In genomic region chr3:169323580-169324453, GRCh38 we compare ENCODE assay signal across 11 cellular contexts.
DNase-seq lines count a peak whose midpoint lies in the region; ATAC-seq and TF ChIP-seq lines count a peak whose summit lies in the region.
"Had no signal": no experiment of that assay in that cellular context is flagged by ENCODE, and none has a peak within 500 bp of the region (broad histone marks: within the 10 kb centered on the region; RNA-seq: fewer than 3 reads in every experiment).

No MANE protein-coding gene starts in this region.

- H3K27ac ChIP-seq in heart left ventricle = peak overlapping the region in 11 of 12 donors; percentile 12 to 64 (median 49)
- H3K27ac ChIP-seq: A549, SJSA1 had no signal

- no peak for TF ChIP-seq POLR2A in heart left ventricle (IDR thresholded peaks at IDR 0.05)

- H3K36me3 Mint-ChIP-seq in HFFc6 (ENCODE audit: low read depth) = no peaks in the 10 kb centered on the region

- H3K4me3 Mint-ChIP-seq in HFFc6 = no peak overlapping the region

- DNase-seq in AG10803 (ENCODE audit: low read depth) (peak; percentile 6), astrocyte of the hippocampus (ENCODE audit: low read depth, low spot score) (peak; percentile 65), heart left ventricle (peak in 3 of 5 donors; percentile 23 to 43 (median 41)), nucleus accumbens (lab: John Stamatoyannopoulos, UW) (peak in 29 of 56 donors; percentile 1 to 68 (median 24)), HFFc6 (no peak)
- no peak for DNase-seq in activated effector memory CD4-positive, alpha-beta T cell treated with Interleukin-2 at 50 U/mL for 16 hours
- DNase-seq: activated CD4-positive, alpha-beta T cell treated with anti-CD3 and anti-CD28 coated beads, Interleukin-2, amount 50 U/mL, for 1 hour had no signal

- 43 to 53% (median 47%) methylated on average over 7 of the region's 7 CpGs for WGBS in heart left ventricle, 4 donors

- H3K27me3 ChIP-seq in heart left ventricle = no peaks in the 10 kb centered on the region
- H3K27me3 ChIP-seq: SJSA1 had no signal

- H3K9me3 ChIP-seq in heart left ventricle = no peaks in the 10 kb centered on the region
- H3K9me3 ChIP-seq: A549, SJSA1 had no signal

- peaks cover 12% of the 10 kb centered on the region for H3K27me3 Mint-ChIP-seq in HFFc6 (ENCODE audit: insufficient read depth)

- H3K4me1 ChIP-seq in heart left ventricle = peaks cover 0 to 26% (median 11%) of the 10 kb centered on the region in 12 donors
- H3K4me1 ChIP-seq: A549, SJSA1 had no signal

- intact Hi-C loops in heart left ventricle (cut with DNase I) = loop anchor here in 2 of 10 donors (2.0 to 10.0 kb wide), 2 partner anchors 61 to 75 kb away; no protein-coding TSS in a partner anchor

- no peaks in the 10 kb centered on the region for H3K36me3 ChIP-seq in heart left ventricle
- H3K36me3 ChIP-seq: SJSA1 had no signal

- no peaks in the 10 kb centered on the region for H3K9me3 Mint-ChIP-seq in HFFc6

- H3K4me3 ChIP-seq in AG10803 (ENCODE audit: low read length) (no peak overlapping the region), heart left ventricle (peak overlapping the region in 6 of 12 donors; percentile 2 to 35 (median 24))
- H3K4me3 ChIP-seq: A549, SJSA1 had no signal

- no peaks in the 10 kb centered on the region for H3K4me1 Mint-ChIP-seq in HFFc6 (ENCODE audit: low read depth)

- TF ChIP-seq CTCF in AG10803 (conservative IDR thresholded peaks at IDR 0.05; ENCODE audit: low read length) = no peak
- TF ChIP-seq CTCF in heart left ventricle (IDR thresholded peaks at IDR 0.05) = no peak
- TF ChIP-seq CTCF in HFFc6 (IDR thresholded peaks at IDR 0.05) = no peak

- ATAC-seq in heart left ventricle (peak; percentile 70 to 87 (median 84)), GM21381 (IDR thresholded peaks at IDR 0.05; ENCODE audit: unreplicated experiment) (no peak), GM21825 (IDR thresholded peaks at IDR 0.05; ENCODE audit: unreplicated experiment) (no peak)

- no peak overlapping the region for H3K27ac Mint-ChIP-seq in HFFc6

Comparison
In these comparisons a context has a peak if more than half of its experiments do, and no peak if none do; other contexts are left out.
1. DNase-seq: peak in AG10803 (single experiment), astrocyte of the hippocampus (single experiment), heart left ventricle (3 of 5) and nucleus accumbens (29 of 56); none in HFFc6 (single experiment) and activated effector memory CD4-positive, alpha-beta T cell treated with Interleukin-2 at 50 U/mL for 16 hours (single experiment).
2. ATAC-seq: peak in heart left ventricle (4 of 4); none in GM21381 (single experiment) and GM21825 (single experiment).